In genomic region chr1:15937706-15938168, GRCh38 we compare ENCODE assay signal across 7 cellular contexts. TPM values are rescaled to one million over a fixed set of nuclear protein-coding genes. Genes with fewer than 3 reads are reported as not detected.
DNase-seq lines count a peak whose midpoint lies in the region; ATAC-seq and TF ChIP-seq lines count a peak whose summit lies in the region.

No MANE protein-coding gene starts in this region.

- POLR2A ChIA-PET in PC-3 (lab: Charles Lee; ENCODE audit: unreplicated experiment), result no interaction called here

- H3K27ac Mint-ChIP-seq in progenitor cell of endocrine pancreas, result peak overlapping the region; percentile 86

- H3K4me1 ChIP-seq in PC-3 (ENCODE audit: insufficient read depth, low read length), result 0 out of 2 replicates have a peak, but pooled peaks cover 12% of the 10 kb centered on the region

- H3F3A ChIP-seq in PC-3 (ENCODE audit: low read length, unreplicated experiment), result no peaks in the 10 kb centered on the region

- no peak overlapping the region for H3K4me2 ChIP-seq in PC-3 (ENCODE audit: low read length)

- H3K4me3 Mint-ChIP-seq in progenitor cell of endocrine pancreas (ENCODE audit: low read depth), result no peak overlapping the region

- no peaks in the 10 kb centered on the region for H3K9me3 Mint-ChIP-seq in progenitor cell of endocrine pancreas (ENCODE audit: low read depth)

- DNase-seq in PC-3 (peak; percentile 18), dorsolateral prefrontal cortex (no peak), progenitor cell of endocrine pancreas (ENCODE audit: low spot score, unreplicated experiment) (no peak), NCI-H774 (lab: John Stamatoyannopoulos, UW) (no peak)
- no peak for DNase-seq in stimulated activated CD4-positive, alpha-beta T cell treated with anti-CD3 and anti-CD28 coated beads, Interleukin-2, amount 100 ng/mL, for 24 hours

- H2AFZ ChIP-seq in PC-3 (ENCODE audit: low read length), result no peak overlapping the region

- H3K27me3 ChIP-seq in PC-3 (ENCODE audit: low read length), result no peaks in the 10 kb centered on the region
- no peaks in the 10 kb centered on the region for H3K27me3 ChIP-seq in dorsolateral prefrontal cortex

- no peaks in the 10 kb centered on the region for H3K27me3 Mint-ChIP-seq in progenitor cell of endocrine pancreas

- no peak overlapping the region for H3K27ac ChIP-seq in PC-3 (ENCODE audit: low read length)
- peak overlapping the region in 58 of 59 donors; percentile 31 to 90 (median 77) for H3K27ac ChIP-seq in dorsolateral prefrontal cortex

- no peak overlapping the region for H3K4me3 ChIP-seq in PC-3 (ENCODE audit: low read length)
- no peak overlapping the region for H3K4me3 ChIP-seq in dorsolateral prefrontal cortex

- H3K9me2 ChIP-seq in PC-3 (replicated peaks; ENCODE audit: low read length), result no peaks in the 10 kb centered on the region

- H3K9ac ChIP-seq in PC-3 (ENCODE audit: low read length), result no peak overlapping the region

- H3K36me3 Mint-ChIP-seq in progenitor cell of endocrine pancreas (ENCODE audit: insufficient read depth), result peaks cover 22% of the 10 kb centered on the region

- peaks cover 4% of the 10 kb centered on the region for H3K4me1 Mint-ChIP-seq in progenitor cell of endocrine pancreas (ENCODE audit: low read depth)

- H3K79me2 ChIP-seq in PC-3 (ENCODE audit: low read length), result no peaks in the 10 kb centered on the region

- no peak for ATAC-seq in PC-3
- no peak for ATAC-seq in HG03045 (IDR thresholded peaks at IDR 0.05; ENCODE audit: unreplicated experiment)

- TF ChIP-seq CTCF in GM12872 (IDR thresholded peaks at IDR 0.05; ENCODE audit: insufficient read depth, low read depth, low read length), result 0 out of 3 replicates have a peak, but pooled peaks have one; percentile 14
- TF ChIP-seq CTCF in PC-3 (conservative IDR thresholded peaks at IDR 0.05; ENCODE audit: low read depth, low read length), result peak; percentile 46
- peak in 20 of 56 donors; percentile 1 to 39 (median 18) for TF ChIP-seq CTCF in dorsolateral prefrontal cortex (IDR thresholded peaks at IDR 0.05 in 54 of 56, conservative IDR thresholded peaks at IDR 0.05 in 2 of 56; ENCODE audit: low read depth in 1 of 56, partially characterized antibody in 56 of 56)
- TF ChIP-seq CTCF in progenitor cell of endocrine pancreas (IDR thresholded peaks at IDR 0.05; ENCODE audit: unreplicated experiment), result peak; percentile 12

- H4K20me1 ChIP-seq in PC-3 (ENCODE audit: low read length), result 0 out of 2 replicates have a peak, but pooled peaks cover 10% of the 10 kb centered on the region

- BruUV-seq in PC-3 (replicated peaks; lab: Mats Ljungman, UMichigan), result no TSS peak

- intact Hi-C loops in PC-3 (cut with micrococcal nuclease) (no loop called here), dorsolateral prefrontal cortex (cut with DNase I) (loop anchor here in 1 of 2 donors (5.0 kb wide), 1 partner anchor 45 kb away; no protein-coding TSS in a partner anchor)

- H3K9me3 ChIP-seq in PC-3 (ENCODE audit: low read length), result no peaks in the 10 kb centered on the region

- H3K36me3 ChIP-seq in PC-3 (ENCODE audit: low read depth, low read length), result peaks cover 31% of the 10 kb centered on the region; the same call in 1 of the 2 replicates

- CTCF ChIA-PET in PC-3 (lab: Charles Lee), result interaction anchor here (0.6 kb wide), 2 partner anchors 122 to 146 kb away, joined by 3 to 7 read pairs; no protein-coding TSS in a partner anchor

RNA-seq across cellular contexts. Expression of gene ZBTB17, which starts 38.2 kb away (rescaled TPM):
- total RNA-seq in PC-3 (2014; rRNA removed) (44.2 and 55.2 TPM in 2 replicates), dorsolateral prefrontal cortex (10 to 100 TPM; 29.3 to 71.4 (median 45.9) TPM), progenitor cell of endocrine pancreas (52.6 and 57.7 TPM in 2 replicates)
